Comparison of ENCODE assay signal across 18 cellular contexts in the genomic region with DNA sequence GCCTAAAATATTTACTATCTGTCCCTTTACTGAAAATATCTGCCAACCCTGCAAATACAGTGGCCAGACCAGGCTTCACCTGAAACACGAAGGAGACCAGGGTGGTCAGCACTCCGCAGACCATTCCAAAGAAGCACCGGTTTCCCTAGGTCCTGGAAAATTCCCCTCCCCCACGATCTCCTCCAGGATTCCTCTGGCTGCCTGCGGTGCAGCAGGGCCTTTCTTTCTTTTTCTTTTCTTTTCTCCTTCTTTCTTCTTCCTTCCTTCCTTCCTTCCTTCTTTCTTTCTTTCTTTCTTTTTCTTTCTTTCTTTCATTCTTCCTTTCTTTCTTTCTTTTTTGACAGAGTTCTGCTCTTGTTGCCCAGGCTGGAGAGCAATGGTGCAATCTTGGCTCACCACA.
DNase-seq lines count a peak whose midpoint lies in the region; ATAC-seq, FAIRE-seq and TF ChIP-seq lines count a peak whose summit lies in the region.
"Had no signal": no experiment of that assay in that cellular context is flagged by ENCODE, and none has a peak within 500 bp of the region (broad histone marks: within the 10 kb centered on the region; RNA-seq: fewer than 3 reads in every experiment).

No MANE protein-coding gene starts in this region.

- H3K4me1 ChIP-seq in HUES48 (ENCODE audit: control insufficient read depth, insufficient read depth, low read length): peaks cover 8% of the 10 kb centered on the region; the same call in 1 of the 2 replicates
- H3K4me1 ChIP-seq in H1 (replicated peaks in 1 of 4; ENCODE audit: control insufficient read depth in 3 of 4, insufficient read depth in 4 of 4, low read length in 3 of 4): peaks cover 0 to 5% (median 0%) of the 10 kb centered on the region in 4 experiments; a peak in 4 of 7 replicates
- H3K4me1 ChIP-seq in mesendoderm (ENCODE audit: control insufficient read depth, low read depth, low read length): peaks cover 2% of the 10 kb centered on the region
- H3K4me1 ChIP-seq in tibial artery: no peaks in the 10 kb centered on the region
- H3K4me1 ChIP-seq: BE2C had no signal

- no peak overlapping the region for H2AK5ac ChIP-seq in H1 (ENCODE audit: low read depth, low read length)
- no peak overlapping the region for H2AK5ac ChIP-seq in mesendoderm (ENCODE audit: low read length)

- no peaks in the 10 kb centered on the region for H3K79me2 ChIP-seq in H1 (ENCODE audit: control insufficient read depth in 1 of 2, insufficient read depth in 2 of 2, low read length in 2 of 2)
- no peaks in the 10 kb centered on the region for H3K79me2 ChIP-seq in mesendoderm (ENCODE audit: control insufficient read depth, insufficient read depth, low read length)

- POLR2A ChIA-PET in H1 (lab: Charles Lee; ENCODE audit: partially characterized antibody): interaction anchor here (0.7 kb wide), 1 partner anchor 12 kb away, joined by 3 read pairs; no protein-coding TSS in a partner anchor

- peak overlapping the region; percentile 65 for H2AFZ ChIP-seq in H1 (ENCODE audit: low read length)

- H3K27ac ChIP-seq in HUES48 (ENCODE audit: low read depth, low read length): no peak overlapping the region
- no peak overlapping the region for H3K27ac ChIP-seq in H1 (ENCODE audit: low read depth, low read length)
- H3K27ac ChIP-seq in mesendoderm (ENCODE audit: low read depth, low read length): no peak overlapping the region
- no peak overlapping the region for H3K27ac ChIP-seq in tibial artery
- H3K27ac ChIP-seq: RWPE1, SJCRH30 had no signal

- no peaks in the 10 kb centered on the region for H3K23me2 ChIP-seq in H1 (ENCODE audit: low read depth, low read length)

- WGBS in H1 (ENCODE audit: extremely low coverage in 1 of 2, insufficient coverage in 1 of 2, insufficient read length in 1 of 2, insufficient replicate concordance in 2 of 2, low coverage in 1 of 2, low lambda C conversion rate in 2 of 2, missing lambda C conversion rate in 1 of 2), 2 experiments: 47% methylated on average over 5 of the region's 5 CpGs; no CpG with 5 or more reads in 1 of the 2 experiments
- no CpG with 5 or more reads among the region's 5 CpGs for WGBS in mesendoderm (ENCODE audit: extremely low coverage, insufficient coverage, low lambda C conversion rate)

- H3K23ac ChIP-seq in H1 (ENCODE audit: insufficient read length) (no peak overlapping the region), mesendoderm (ENCODE audit: low read length) (no peak overlapping the region)

- H4K91ac ChIP-seq in H1 (replicated peaks; ENCODE audit: insufficient read length, low read length): no peak overlapping the region

- H2BK120ac ChIP-seq in H1 (replicated peaks; ENCODE audit: low read depth, low read length) (peak overlapping the region; percentile 0), mesendoderm (ENCODE audit: low read depth, low read length) (no peak overlapping the region)

- H3K9ac ChIP-seq in HUES48 (ENCODE audit: low read depth, low read length) (0 out of 2 replicates have a peak overlapping the region, but pooled peaks have one; percentile 25), H1 (replicated peaks in 1 of 4; ENCODE audit: extremely low read depth in 1 of 4, low read depth in 3 of 4, low read length in 3 of 4) (no peak overlapping the region), mesendoderm (ENCODE audit: low read length) (no peak overlapping the region)

- 0 out of 2 replicates have a peak overlapping the region, but pooled peaks have one; percentile 2 for H2BK5ac ChIP-seq in H1 (ENCODE audit: low read depth, low read length)
- no peak overlapping the region for H2BK5ac ChIP-seq in mesendoderm (ENCODE audit: low read length)

- H3K9me3 ChIP-seq in HUES48 (ENCODE audit: control insufficient read depth, insufficient read depth, low read length) (no peaks in the 10 kb centered on the region), H1 (ENCODE audit: insufficient read depth in 2 of 2, low read depth in 1 of 2, low read length in 1 of 2) (no peaks in the 10 kb centered on the region; a peak in 2 of 4 replicates), tibial artery (no peaks in the 10 kb centered on the region)
- H3K9me3 ChIP-seq: BE2C, SJCRH30 had no signal

- peak overlapping the region; percentile 51; the same call in 1 of the 2 replicates for H2BK20ac ChIP-seq in H1 (ENCODE audit: low read length)

- H3K18ac ChIP-seq in H1 (ENCODE audit: extremely low read depth, low read length) (no peak overlapping the region), mesendoderm (ENCODE audit: low read length) (no peak overlapping the region)

- intact Hi-C loops in tibial artery (cut with DNase I; ENCODE audit: low total_unique reads): no loop called here

- DNase-seq in H1 (ENCODE audit: low read depth in 1 of 2, low spot score in 2 of 2) (no peak), mesendoderm (no peak), ureter (ENCODE audit: low spot score) (peak; percentile 35), NCI-H146 (lab: John Stamatoyannopoulos, UW) (no peak), tibial artery (no peak)
- DNase-seq: BE2C; CD4-positive, alpha-beta memory T cell; DND-41; GDM1; KBM-7; NCI-H1436 treated with DMSO at 0.1 percent for 48 hours; NCI-H2227 treated with DMSO at 0.1 percent for 48 hours; NCI-H526 treated with DMSO at 0.1 percent for 48 hours; SJCRH30 had no signal

- H4K8ac ChIP-seq in H1 (ENCODE audit: extremely low read depth, insufficient read depth, low read length): 0 out of 2 replicates have a peak overlapping the region, but pooled peaks have one; percentile 23
- no peak overlapping the region for H4K8ac ChIP-seq in mesendoderm (ENCODE audit: low read depth, low read length)

- no peak for FAIRE-seq in H1 (lab: Jason Lieb, UNC)
- FAIRE-seq: HTR-8/SVneo had no signal

- ATAC-seq in HG03045 (IDR thresholded peaks at IDR 0.05; ENCODE audit: unreplicated experiment): no peak

- no peak overlapping the region for H3K4ac ChIP-seq in H1 (replicated peaks; ENCODE audit: insufficient read length, low read depth, low read length)
- H3K4ac ChIP-seq in mesendoderm (ENCODE audit: low read depth, low read length): no peak overlapping the region

- H3K4me3 ChIP-seq in HUES48 (ENCODE audit: low read depth, low read length) (no peak overlapping the region), H1 (ENCODE audit: extremely low read depth in 1 of 4, insufficient read depth in 2 of 4, low read depth in 3 of 4, low read length in 4 of 4) (no peak overlapping the region), mesendoderm (ENCODE audit: low read length) (no peak overlapping the region), tibial artery (no peak overlapping the region)
- H3K4me3 ChIP-seq: SJCRH30 had no signal

- H3K79me1 ChIP-seq in H1 (ENCODE audit: low read depth, low read length): no peaks in the 10 kb centered on the region
- H3K79me1 ChIP-seq in mesendoderm (ENCODE audit: low read length): no peaks in the 10 kb centered on the region

- TF ChIP-seq POLR2A in H1 (IDR thresholded peaks at IDR 0.05; ENCODE audit: control extremely low read depth in 1 of 2, low read depth in 2 of 2, low read length in 2 of 2): no peak

- TF ChIP-seq RAD21 in H1 (IDR thresholded peaks at IDR 0.05 in 1 of 2, conservative IDR thresholded peaks at IDR 0.05 in 1 of 2; ENCODE audit: low read depth in 2 of 2, low read length in 2 of 2): no peak

- H4K20me1 ChIP-seq in H1 (replicated peaks in 1 of 2; ENCODE audit: control insufficient read depth in 1 of 2, insufficient read depth in 2 of 2, low read length in 2 of 2): no peaks in the 10 kb centered on the region

- H2BK15ac ChIP-seq in H1 (ENCODE audit: low read length): no peak overlapping the region
- H2BK15ac ChIP-seq in mesendoderm (replicated peaks; ENCODE audit: low read depth): no peak overlapping the region

- H4K5ac ChIP-seq in H1 (ENCODE audit: insufficient read length, low read depth, low read length) (no peak overlapping the region), mesendoderm (ENCODE audit: low read length) (no peak overlapping the region)

- H3K56ac ChIP-seq in H1 (replicated peaks; ENCODE audit: insufficient read length, low read depth, low read length): no peak overlapping the region
- H3K56ac ChIP-seq in mesendoderm (ENCODE audit: low read length): peak overlapping the region; percentile 22

- H2BK12ac ChIP-seq in H1 (ENCODE audit: low read depth, low read length): peak overlapping the region; percentile 62; the same call in 1 of the 2 replicates

- H3K14ac ChIP-seq in H1 (ENCODE audit: insufficient read length): no peak overlapping the region

- H3K27me3 ChIP-seq in HUES48 (ENCODE audit: control insufficient read depth, insufficient read depth, low read length) (no peaks in the 10 kb centered on the region), H1 (replicated peaks in 1 of 4; ENCODE audit: control insufficient read depth in 3 of 4, extremely low read depth in 1 of 4, insufficient read depth in 3 of 4, low read length in 3 of 4) (0 out of 7 replicates have a peak, but pooled peaks cover 0 to 2% (median 0%) of the 10 kb centered on the region in 4 experiments), mesendoderm (ENCODE audit: insufficient read depth, low read length, poor library complexity) (no peaks in the 10 kb centered on the region), tibial artery (peaks cover 0 to 9% of the 10 kb centered on the region in 2 donors)
- H3K27me3 ChIP-seq: BE2C had no signal

- H3K36me3 ChIP-seq in HUES48 (ENCODE audit: control insufficient read depth, insufficient read depth, low read length) (no peaks in the 10 kb centered on the region), H1 (ENCODE audit: control insufficient read depth in 2 of 4, insufficient read depth in 4 of 4, low read length in 3 of 4) (no peaks in the 10 kb centered on the region), mesendoderm (ENCODE audit: control insufficient read depth, insufficient read depth, low read length) (no peaks in the 10 kb centered on the region), tibial artery (no peaks in the 10 kb centered on the region)
- H3K36me3 ChIP-seq: BE2C, SJCRH30 had no signal

- CTCF ChIA-PET in H1 (lab: Charles Lee; ENCODE audit: partially characterized antibody): interaction anchor here (0.6 kb wide), 1 partner anchor 26 kb away, joined by 3 read pairs; no protein-coding TSS in a partner anchor

- no peak for TF ChIP-seq CTCF in H1 (IDR thresholded peaks at IDR 0.05; ENCODE audit: control extremely low read depth in 1 of 3, insufficient read depth in 1 of 3, low read depth in 1 of 3, low read length in 3 of 3)
- TF ChIP-seq CTCF in tibial artery (IDR thresholded peaks at IDR 0.05): no peak

- no peak for TF ChIP-seq EP300 in H1 (IDR thresholded peaks at IDR 0.05; ENCODE audit: borderline replicate concordance in 1 of 2, low read depth in 2 of 2, low read length in 2 of 2)

- H3K4me2 ChIP-seq in H1 (ENCODE audit: insufficient read depth in 1 of 2, low read depth in 2 of 2, low read length in 2 of 2): peak overlapping the region; percentile 7 to 39; a peak in 2 of 4 replicates
- no peak overlapping the region for H3K4me2 ChIP-seq in mesendoderm (ENCODE audit: low read length)

TF ChIP-seq in H1, 55 proteins besides CTCF, POLR2A, EP300 and RAD21:
- TF ChIP-seq CREB1 (IDR thresholded peaks at IDR 0.05) (no peak), JUND (IDR thresholded peaks at IDR 0.05; ENCODE audit: low read length) (no peak), RBBP5 (IDR thresholded peaks at IDR 0.05; ENCODE audit: borderline replicate concordance, low read depth, low read length) (peak; percentile 62; the same call in 1 of the 2 replicates)
TF ChIP-seq in H1: peak in this region for 1.
